27 cellular contexts compared by ENCODE assay signal in genomic region chr3:134900482-134900881, GRCh38.
"Had no signal": no experiment of that assay in that cellular context is flagged by ENCODE, and none has a peak within 500 bp of the region (broad histone marks: within the 10 kb centered on the region; RNA-seq: fewer than 3 reads in every experiment).

No MANE protein-coding gene starts in this region.

- H3K4me3 Mint-ChIP-seq: activated B cell treated with CpG ODN at 0.5 μM for 24 hours; activated CD4-positive, alpha-beta T cell treated with anti-CD3 and anti-CD28 coated beads, Interleukin-2, amount 10 ng/mL, durations not matched to agents 24 days and 14 days; activated CD8-positive, alpha-beta memory T cell treated with anti-CD3 and anti-CD28 coated beads, Interleukin-2, amount 10 ng/mL, durations not matched to agents 7 days and 5 days; activated naive CD4-positive, alpha-beta T cell treated with anti-CD3 and anti-CD28 coated beads for 36 hours; activated naive CD8-positive, alpha-beta T cell; activated T-cell treated with anti-CD3 and anti-CD28 coated beads, Interleukin-2, amount 50 U/mL, for 24 hours; activated T-helper 1 cell treated with anti-CD3 and anti-CD28 coated beads, Interleukin-12 subunit alpha, Interleukin-12 subunit beta, Interleukin-2, Interleukin-4 antibody, amounts not matched to agents 30 ng/mL and 10 ng/mL and 1 ng/mL, durations not matched to agents 14 hours and 24 hours and 36 hours; brain; T-cell had no signal

- H3K4me3 ChIP-seq: cardiac muscle cell, SK-N-MC had no signal

- FAIRE-seq: astrocyte, TTC549 had no signal

- H3K36me3 Mint-ChIP-seq: activated CD8-positive, alpha-beta memory T cell treated with anti-CD3 and anti-CD28 coated beads, Interleukin-2, amount 10 ng/mL, durations not matched to agents 7 days and 5 days; activated naive CD8-positive, alpha-beta T cell; T-cell had no signal

- H3K27me3 Mint-ChIP-seq: activated B cell treated with CpG ODN at 0.5 μM for 24 hours; activated naive CD8-positive, alpha-beta T cell; brain; T-cell had no signal

- H3K27me3 ChIP-seq: cardiac muscle cell had no signal

- H3K4me1 Mint-ChIP-seq: activated B cell treated with CpG ODN at 0.5 μM for 24 hours had no signal

- H3K36me3 ChIP-seq: cardiac muscle cell had no signal

- H3K27ac ChIP-seq: cardiac muscle cell, SK-N-MC had no signal

- ATAC-seq: activated CD8-positive, alpha-beta memory T cell treated with anti-CD3 and anti-CD28 coated beads, Interleukin-2, amount 10 ng/mL, durations not matched to agents 7 days and 5 days; PC-3; T-cell had no signal

- H3K27ac Mint-ChIP-seq: activated B cell treated with CpG ODN at 0.5 μM for 24 hours; activated CD4-positive, alpha-beta T cell treated with anti-CD3 and anti-CD28 coated beads, Interleukin-2, amount 10 ng/mL, durations not matched to agents 24 days and 14 days; activated CD8-positive, alpha-beta memory T cell treated with anti-CD3 and anti-CD28 coated beads, Interleukin-2, amount 10 ng/mL, durations not matched to agents 7 days and 5 days; activated naive CD4-positive, alpha-beta T cell treated with anti-CD3 and anti-CD28 coated beads for 36 hours; activated naive CD8-positive, alpha-beta T cell; activated T-cell treated with anti-CD3 and anti-CD28 coated beads, Interleukin-2, amount 50 U/mL, for 24 hours; activated T-helper 1 cell treated with anti-CD3 and anti-CD28 coated beads, Interleukin-12 subunit alpha, Interleukin-12 subunit beta, Interleukin-2, Interleukin-4 antibody, amounts not matched to agents 30 ng/mL and 10 ng/mL and 1 ng/mL, durations not matched to agents 14 hours and 24 hours and 36 hours; brain; T-cell had no signal

- H3K9me3 Mint-ChIP-seq: activated B cell treated with CpG ODN at 0.5 μM for 24 hours; activated CD4-positive, alpha-beta T cell treated with anti-CD3 and anti-CD28 coated beads, Interleukin-2, amount 10 ng/mL, durations not matched to agents 24 days and 14 days; activated naive CD4-positive, alpha-beta T cell treated with anti-CD3 and anti-CD28 coated beads for 36 hours; activated T-cell treated with anti-CD3 and anti-CD28 coated beads, Interleukin-2, amount 50 U/mL, for 24 hours; activated T-helper 1 cell treated with anti-CD3 and anti-CD28 coated beads, Interleukin-12 subunit alpha, Interleukin-12 subunit beta, Interleukin-2, Interleukin-4 antibody, amounts not matched to agents 30 ng/mL and 10 ng/mL and 1 ng/mL, durations not matched to agents 14 hours and 24 hours and 36 hours; T-cell had no signal

- DNase-seq: activated B cell treated with CpG ODN at 0.5 μM for 24 hours; activated CD4-positive, alpha-beta T cell treated with anti-CD3 and anti-CD28 coated beads for 1 hour; activated CD4-positive, alpha-beta T cell treated with anti-CD3 and anti-CD28 coated beads, Interleukin-2, amount 10 ng/mL, durations not matched to agents 24 days and 14 days; activated CD4-positive, alpha-beta T cell treated with anti-CD3 and anti-CD28 coated beads, Interleukin-2, amount 50 U/mL, for 48 hours; activated CD8-positive, alpha-beta memory T cell treated with anti-CD3 and anti-CD28 coated beads, Interleukin-2, amount 10 ng/mL, durations not matched to agents 7 days and 5 days; activated gamma-delta T cell; activated naive CD4-positive, alpha-beta T cell treated with anti-CD3 and anti-CD28 coated beads for 36 hours; activated T-cell treated with anti-CD3 and anti-CD28 coated beads, Interleukin-2, amount 50 U/mL, for 24 hours; amygdala; NCI-H1092; NCI-H1417 treated with DMSO at 0.1 percent for 48 hours; NCI-H1694 treated with DMSO at 0.1 percent for 48 hours; NCI-H2029 treated with DMSO at 0.1 percent for 48 hours; NCI-H510A treated with DMSO at 0.1 percent for 48 hours; NCI-H69; NK-92 treated with Interleukin-12 subunit alpha and Interleukin-12 subunit beta, amount 100 ng/mL, for 24 hours; PC-3; T-cell; T-helper 2 cell; T1000 had no signal
